ENCODE assay signal across 1 cellular context in genomic region chr1:15342568-15342967, GRCh38.
TF ChIP-seq lines count a peak whose summit lies in the region.

No MANE protein-coding gene starts in this region.

TF ChIP-seq in IMR-90, 13 proteins besides CTCF, POLR2A, EP300 and RAD21:
- TF ChIP-seq NFE2L2 (IDR thresholded peaks at IDR 0.05; ENCODE audit: low read depth, low read length) = no peak
- no peak for TF ChIP-seq MAFK (IDR thresholded peaks at IDR 0.05; ENCODE audit: low read depth, low read length)
- no peak for TF ChIP-seq RFX5 (IDR thresholded peaks at IDR 0.05; ENCODE audit: low read depth, low read length)
- no peak for TF ChIP-seq CEBPB (IDR thresholded peaks at IDR 0.05; ENCODE audit: low read depth, low read length)
- TF ChIP-seq MAZ (IDR thresholded peaks at IDR 0.05; ENCODE audit: borderline replicate concordance, low read depth, low read length) = no peak
- no peak for TF ChIP-seq BHLHE40 (IDR thresholded peaks at IDR 0.05; ENCODE audit: low read depth, low read length)
- TF ChIP-seq, protein P1, sequence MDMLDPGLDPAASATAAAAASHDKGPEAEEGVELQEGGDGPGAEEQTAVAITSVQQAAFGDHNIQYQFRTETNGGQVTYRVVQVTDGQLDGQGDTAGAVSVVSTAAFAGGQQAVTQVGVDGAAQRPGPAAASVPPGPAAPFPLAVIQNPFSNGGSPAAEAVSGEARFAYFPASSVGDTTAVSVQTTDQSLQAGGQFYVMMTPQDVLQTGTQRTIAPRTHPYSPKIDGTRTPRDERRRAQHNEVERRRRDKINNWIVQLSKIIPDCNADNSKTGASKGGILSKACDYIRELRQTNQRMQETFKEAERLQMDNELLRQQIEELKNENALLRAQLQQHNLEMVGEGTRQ (IDR thresholded peaks at IDR 0.05; ENCODE audit: low read depth, low read length) = no peak
- TF ChIP-seq SMC3 (IDR thresholded peaks at IDR 0.05; ENCODE audit: low read depth, low read length) = no peak
- TF ChIP-seq, protein P2, sequence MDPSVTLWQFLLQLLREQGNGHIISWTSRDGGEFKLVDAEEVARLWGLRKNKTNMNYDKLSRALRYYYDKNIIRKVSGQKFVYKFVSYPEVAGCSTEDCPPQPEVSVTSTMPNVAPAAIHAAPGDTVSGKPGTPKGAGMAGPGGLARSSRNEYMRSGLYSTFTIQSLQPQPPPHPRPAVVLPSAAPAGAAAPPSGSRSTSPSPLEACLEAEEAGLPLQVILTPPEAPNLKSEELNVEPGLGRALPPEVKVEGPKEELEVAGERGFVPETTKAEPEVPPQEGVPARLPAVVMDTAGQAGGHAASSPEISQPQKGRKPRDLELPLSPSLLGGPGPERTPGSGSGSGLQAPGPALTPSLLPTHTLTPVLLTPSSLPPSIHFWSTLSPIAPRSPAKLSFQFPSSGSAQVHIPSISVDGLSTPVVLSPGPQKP (IDR thresholded peaks at IDR 0.05; ENCODE audit: borderline replicate concordance, low read depth, low read length) = no peak
- no peak for TF ChIP-seq CHD1 (IDR thresholded peaks at IDR 0.05; ENCODE audit: low read depth, low read length)
- TF ChIP-seq FOS (IDR thresholded peaks at IDR 0.05; ENCODE audit: low read depth, low read length) = no peak
- no peak for TF ChIP-seq MXI1 (IDR thresholded peaks at IDR 0.05; ENCODE audit: borderline replicate concordance, low read depth, low read length)
- no peak for TF ChIP-seq RCOR1 (IDR thresholded peaks at IDR 0.05; ENCODE audit: insufficient replicate concordance, low read length)
